9 cellular contexts compared by ENCODE assay signal in genomic region chr15:88465633-88466219, GRCh38. TPM values are rescaled to one million over a fixed set of nuclear protein-coding genes. Genes with fewer than 3 reads are reported as not detected.
A peak's percentile ranks its signal among the peaks of the same experiment; 100 is the strongest.
DNase-seq lines count a peak whose midpoint lies in the region; ATAC-seq and TF ChIP-seq lines count a peak whose summit lies in the region.
"Had no signal": no experiment of that assay in that cellular context is flagged by ENCODE, and none has a peak within 500 bp of the region (broad histone marks: within the 10 kb centered on the region; RNA-seq: fewer than 3 reads in every experiment).

No MANE protein-coding gene starts in this region.

- intact Hi-C loops in upper lobe of right lung (cut with DNase I), result no loop called here

- peak; percentile 52 for DNase-seq in stimulated activated CD4-positive, alpha-beta T cell treated with anti-CD3 and anti-CD28 coated beads, Interleukin-1b, Interleukin-23, amount 100 ng/mL, for 48 hours
- DNase-seq in stimulated activated CD4-positive, alpha-beta T cell treated with anti-CD3 and anti-CD28 coated beads, Interleukin-4, amount 100 ng/mL, for 1 hour, result no peak
- DNase-seq in hepatic stellate cell (ENCODE audit: low spot score), result peak; percentile 37
- no peak for DNase-seq in upper lobe of right lung
- DNase-seq in effector memory CD4-positive, alpha-beta T cell, result no peak
- DNase-seq in NCI-H1105 treated with DMSO at 0.1 percent for 48 hours (lab: John Stamatoyannopoulos, UW), result no peak
- DNase-seq in OCI-M2 (lab: John Stamatoyannopoulos, UW; ENCODE audit: unreplicated experiment), result no peak
- DNase-seq: NCI-H1436 treated with DMSO at 0.1 percent for 48 hours had no signal

- no peaks in the 10 kb centered on the region for H3K27me3 ChIP-seq in upper lobe of right lung
- H3K27me3 ChIP-seq in effector memory CD4-positive, alpha-beta T cell (replicated peaks; ENCODE audit: control insufficient read depth, insufficient read depth, low read length, poor library complexity, severe bottlenecking), result no peaks in the 10 kb centered on the region

- H3K27ac ChIP-seq in upper lobe of right lung, result no peak overlapping the region
- H3K27ac ChIP-seq in effector memory CD4-positive, alpha-beta T cell (ENCODE audit: insufficient read depth, low read length, poor library complexity, severe bottlenecking), result no peak overlapping the region

- peaks cover 43% of the 10 kb centered on the region for H3K36me3 ChIP-seq in upper lobe of right lung
- H3K36me3 ChIP-seq in effector memory CD4-positive, alpha-beta T cell (ENCODE audit: control insufficient read depth, insufficient read depth, low read length), result peaks cover 44% of the 10 kb centered on the region

- H3K4me1 ChIP-seq in upper lobe of right lung, result peaks cover 17% of the 10 kb centered on the region
- peaks cover 12% of the 10 kb centered on the region for H3K4me1 ChIP-seq in effector memory CD4-positive, alpha-beta T cell (ENCODE audit: control insufficient read depth, insufficient read depth, low read length, poor library complexity, severe bottlenecking)

- H3K9me3 ChIP-seq in upper lobe of right lung, result no peaks in the 10 kb centered on the region
- H3K9me3 ChIP-seq in effector memory CD4-positive, alpha-beta T cell (ENCODE audit: control insufficient read depth, low read length), result no peaks in the 10 kb centered on the region

- TF ChIP-seq CTCF in WI38 (IDR thresholded peaks at IDR 0.05; ENCODE audit: low read depth, low read length) (no peak), upper lobe of right lung (IDR thresholded peaks at IDR 0.05) (no peak)

- H3K4me3 ChIP-seq in WI38 (ENCODE audit: low read depth, low read length), result peak overlapping the region; percentile 98; the same call in 1 of the 2 replicates
- peak overlapping the region; percentile 88 for H3K4me3 ChIP-seq in upper lobe of right lung
- no peak overlapping the region for H3K4me3 ChIP-seq in effector memory CD4-positive, alpha-beta T cell (ENCODE audit: insufficient read depth, low read depth, low read length, poor library complexity, severe bottlenecking)

- ATAC-seq in upper lobe of right lung, result peak; percentile 7

RNA-seq across cellular contexts. Expression of gene MRPL46, which starts 1.5 kb away (rescaled TPM):
- 17.0 TPM for total RNA-seq in upper lobe of right lung

RNA-seq across cellular contexts. Expression of gene MRPS11, which starts 1.8 kb away (rescaled TPM):
- 33.7 TPM for total RNA-seq in upper lobe of right lung

Comparison
In these comparisons a context has a peak if more than half of its experiments do, and no peak if none do; other contexts are left out.
1. DNase-seq: peak in stimulated activated CD4-positive, alpha-beta T cell treated with anti-CD3 and anti-CD28 coated beads, Interleukin-1b, Interleukin-23, amount 100 ng/mL, for 48 hours (single experiment) and hepatic stellate cell (single experiment); none in stimulated activated CD4-positive, alpha-beta T cell treated with anti-CD3 and anti-CD28 coated beads, Interleukin-4, amount 100 ng/mL, for 1 hour (single experiment), upper lobe of right lung (single experiment), effector memory CD4-positive, alpha-beta T cell (0 of 3), NCI-H1105 treated with DMSO at 0.1 percent for 48 hours (single experiment) and OCI-M2 (single experiment).